Comparison of ENCODE assay signal across 8 cellular contexts in the genomic region with DNA sequence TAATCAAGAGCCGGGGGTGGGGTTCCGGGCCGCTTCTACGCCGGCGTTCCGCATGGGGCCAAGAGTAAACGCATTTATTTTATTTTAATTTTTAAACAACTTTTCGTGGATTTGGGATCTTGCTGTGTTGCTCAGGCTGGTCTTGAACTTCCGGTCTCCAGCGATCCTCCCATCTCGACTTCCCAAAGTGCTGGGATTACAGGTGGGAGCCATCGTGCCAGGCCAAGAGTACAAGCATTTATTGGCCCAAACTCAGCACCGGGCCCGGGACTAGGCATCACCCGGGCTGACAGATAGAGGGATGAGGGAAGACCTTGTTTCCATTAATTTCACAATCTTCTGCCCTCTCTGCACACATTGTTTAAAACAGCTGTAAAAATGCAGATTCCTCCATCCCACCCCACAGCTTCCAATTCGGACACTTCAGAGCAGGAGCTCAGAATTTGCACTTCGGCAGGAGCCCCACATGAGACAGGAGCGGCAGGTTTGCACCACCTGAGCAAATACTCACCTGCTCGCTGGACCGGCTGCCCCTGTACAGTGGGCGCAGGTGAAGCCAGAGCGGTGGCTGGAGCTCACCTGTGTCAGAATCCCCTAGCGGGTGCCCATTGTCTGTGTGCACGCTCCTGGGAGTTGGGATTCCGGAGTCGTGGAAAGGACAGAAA. TPM values are rescaled to one million over a fixed set of nuclear protein-coding genes. Genes with fewer than 3 reads are reported as not detected.
A peak's percentile ranks its signal among the peaks of the same experiment; 100 is the strongest.
DNase-seq lines count a peak whose midpoint lies in the region; ATAC-seq and TF ChIP-seq lines count a peak whose summit lies in the region.

No MANE protein-coding gene starts in this region.

- in situ Hi-C loops in IMR-90 (cut with MboI; ENCODE audit: low sequenced_read_pairs) = no loop called here

- H4K91ac ChIP-seq in IMR-90 (ENCODE audit: insufficient read depth, low read depth, low read length) = no peak overlapping the region

- POLR2A ChIA-PET in IMR-90 (lab: Charles Lee; ENCODE audit: unreplicated experiment) = no interaction called here
- POLR2A ChIA-PET in naive thymus-derived CD8-positive, alpha-beta T cell (lab: Charles Lee) = interaction anchor here (1.0 to 1.3 kb wide), 2 partner anchors 8 to 23 kb away, joined by 3 to 4 read pairs; no protein-coding TSS in a partner anchor

- H3K27me3 Mint-ChIP-seq in CD4-positive, CD25-positive, alpha-beta regulatory T cell = peaks cover 25% of the 10 kb centered on the region
- peaks cover 2 to 18% (median 5%) of the 10 kb centered on the region in 5 donors for H3K27me3 Mint-ChIP-seq in naive thymus-derived CD8-positive, alpha-beta T cell

- no peak overlapping the region for H2BK5ac ChIP-seq in IMR-90 (ENCODE audit: low read depth, low read length, poor library complexity, severe bottlenecking)

- no peaks in the 10 kb centered on the region for H3K9me3 Mint-ChIP-seq in CD4-positive, CD25-positive, alpha-beta regulatory T cell
- H3K9me3 Mint-ChIP-seq in naive thymus-derived CD8-positive, alpha-beta T cell = no peaks in the 10 kb centered on the region

- H3K56ac ChIP-seq in IMR-90 (ENCODE audit: extremely low read depth, insufficient read depth, low read length) = no peak overlapping the region

- no peak overlapping the region for H3K23ac ChIP-seq in IMR-90 (ENCODE audit: low read depth, low read length)

- H2AK9ac ChIP-seq in IMR-90 (replicated peaks; ENCODE audit: low read depth, low read length, poor library complexity) = no peak overlapping the region

- no peak for TF ChIP-seq POLR2A in IMR-90 (IDR thresholded peaks at IDR 0.05; ENCODE audit: low read depth, low read length)
- TF ChIP-seq POLR2A in breast epithelium (IDR thresholded peaks at IDR 0.05) = no peak

- peaks cover 0 to 19% of the 10 kb centered on the region in 2 experiments; a peak in 2 of 4 replicates for H3K79me1 ChIP-seq in IMR-90 (ENCODE audit: low read depth in 1 of 2, low read length in 2 of 2)

- H3K4me1 Mint-ChIP-seq in CD4-positive, CD25-positive, alpha-beta regulatory T cell = peaks cover 0 to 17% (median 7%) of the 10 kb centered on the region in 4 donors
- peaks cover 0 to 1% (median 0%) of the 10 kb centered on the region in 4 donors for H3K4me1 Mint-ChIP-seq in naive thymus-derived CD8-positive, alpha-beta T cell

- no peak for TF ChIP-seq RAD21 in IMR-90 (IDR thresholded peaks at IDR 0.05; ENCODE audit: low read length)

- H3K18ac ChIP-seq in IMR-90 (ENCODE audit: low read depth, low read length) = no peak overlapping the region

- peaks cover 2% of the 10 kb centered on the region for H3K36me3 Mint-ChIP-seq in CD4-positive, CD25-positive, alpha-beta regulatory T cell
- no peaks in the 10 kb centered on the region for H3K36me3 Mint-ChIP-seq in naive thymus-derived CD8-positive, alpha-beta T cell

- CTCF ChIA-PET in IMR-90 (lab: Yijun Ruan, JAX) = interaction anchor here (0.6 kb wide), 1 partner anchor 14 kb away, joined by 3 read pairs; no protein-coding TSS in a partner anchor

- no peak overlapping the region; a peak in 2 of 4 replicates for H4K8ac ChIP-seq in IMR-90 (ENCODE audit: low read depth in 2 of 2, low read length in 2 of 2)

- H2BK20ac ChIP-seq in IMR-90 (ENCODE audit: low read depth, low read length) = no peak overlapping the region

- dilution Hi-C loops in IMR-90 (cut with HindIII; ENCODE audit: low sequenced_read_pairs, unreplicated experiment) = no loop called here

- intact Hi-C loops in IMR-90 (cut with micrococcal nuclease) = no loop called here
- intact Hi-C loops in breast epithelium (cut with DNase I; ENCODE audit: low total_unique reads) = no loop called here

- no peak for DNase-seq in CD4-positive, CD25-positive, alpha-beta regulatory T cell
- DNase-seq in IMR-90 = no peak
- DNase-seq in breast epithelium (ENCODE audit: low spot score in 2 of 2) = no peak
- peak in 1 of 10 donors; percentile 2 for DNase-seq in naive thymus-derived CD8-positive, alpha-beta T cell
- no peak for DNase-seq in NCI-H2107 treated with DMSO at 0.1 percent for 48 hours (lab: John Stamatoyannopoulos, UW; ENCODE audit: unreplicated experiment)
- DNase-seq in NCI-H1048 (lab: John Stamatoyannopoulos, UW) = no peak

- H3K27ac Mint-ChIP-seq in CD4-positive, CD25-positive, alpha-beta regulatory T cell = no peak overlapping the region
- peak overlapping the region in 1 of 10 donors; percentile 69 for H3K27ac Mint-ChIP-seq in naive thymus-derived CD8-positive, alpha-beta T cell

- no peak overlapping the region for H3K4ac ChIP-seq in IMR-90 (ENCODE audit: low read depth, low read length)

- no peak for TF ChIP-seq CTCF in IMR-90 (conservative IDR thresholded peaks at IDR 0.05; ENCODE audit: low read depth, low read length)
- no peak for TF ChIP-seq CTCF in breast epithelium (IDR thresholded peaks at IDR 0.05)

- H3K4me3 ChIP-seq in CD4-positive, CD25-positive, alpha-beta regulatory T cell (ENCODE audit: low read depth, low read length) = peak overlapping the region; percentile 41
- H3K4me3 ChIP-seq in IMR-90 (ENCODE audit: insufficient read depth, low read depth, low read length) (peak overlapping the region; percentile 48), breast epithelium (peak overlapping the region; percentile 55 to 76 (median 67))

- H2BK120ac ChIP-seq in IMR-90 (ENCODE audit: low read depth, low read length) = no peak overlapping the region

- peak overlapping the region; percentile 93 for H3K4me2 ChIP-seq in IMR-90 (ENCODE audit: low read depth, low read length)

- H3K9ac ChIP-seq in IMR-90 (ENCODE audit: low read depth, low read length) = no peak overlapping the region; the same call in 1 of the 2 replicates

- H3K27me3 ChIP-seq in CD4-positive, CD25-positive, alpha-beta regulatory T cell (ENCODE audit: control insufficient read depth, insufficient read depth, low read length) = peaks cover 5% of the 10 kb centered on the region
- peaks cover 14% of the 10 kb centered on the region; the same call in 1 of the 2 replicates for H3K27me3 ChIP-seq in IMR-90 (ENCODE audit: control insufficient read depth, insufficient read depth, low read length)
- no peaks in the 10 kb centered on the region for H3K27me3 ChIP-seq in breast epithelium

- no TSS peak for BruUV-seq in IMR-90 (replicated peaks; lab: Mats Ljungman, UMichigan)

- H4K20me1 ChIP-seq in IMR-90 (ENCODE audit: insufficient read depth, low read length) = 0 out of 2 replicates have a peak, but pooled peaks cover 5% of the 10 kb centered on the region

- peak overlapping the region; percentile 77 for H2AFZ ChIP-seq in IMR-90 (replicated peaks; ENCODE audit: low read length, poor library complexity)

- H3K4me3 Mint-ChIP-seq in CD4-positive, CD25-positive, alpha-beta regulatory T cell = peak overlapping the region in 2 of 4 donors; percentile 72
- H3K4me3 Mint-ChIP-seq in naive thymus-derived CD8-positive, alpha-beta T cell = peak overlapping the region in 9 of 10 donors; percentile 48 to 79 (median 63)

- peaks cover 2% of the 10 kb centered on the region; the same call in 1 of the 2 replicates for H3K9me1 ChIP-seq in IMR-90 (ENCODE audit: insufficient read depth, low read length)

- no peak for ATAC-seq in CD4-positive, CD25-positive, alpha-beta regulatory T cell (ENCODE audit: low read depth in 2 of 2)
- ATAC-seq in IMR-90 (ENCODE audit: low read depth) (no peak), HG03280 (IDR thresholded peaks at IDR 0.05; ENCODE audit: unreplicated experiment) (no peak), GM21737 (IDR thresholded peaks at IDR 0.05; ENCODE audit: unreplicated experiment) (no peak)
- no peak for ATAC-seq in naive thymus-derived CD8-positive, alpha-beta T cell

- WGBS in IMR-90 (ENCODE audit: extremely low coverage in 2 of 2, insufficient read length in 1 of 2), 2 experiments = 75% methylated on average over 3 of the region's 27 CpGs; no CpG with 5 or more reads in 1 of the 2 experiments

- no peaks in the 10 kb centered on the region for H3K36me3 ChIP-seq in CD4-positive, CD25-positive, alpha-beta regulatory T cell (ENCODE audit: control insufficient read depth, insufficient read depth, low read length)
- H3K36me3 ChIP-seq in IMR-90 (ENCODE audit: control insufficient read depth, insufficient read depth, low read length) (no peaks in the 10 kb centered on the region), breast epithelium (no peaks in the 10 kb centered on the region)

- H2BK15ac ChIP-seq in IMR-90 (ENCODE audit: low read depth, low read length) = no peak overlapping the region

- no peak overlapping the region for H4K5ac ChIP-seq in IMR-90 (ENCODE audit: low read depth, low read length)

- H3K14ac ChIP-seq in IMR-90 (replicated peaks; ENCODE audit: low read depth, low read length) = no peak overlapping the region

- peaks cover 19% of the 10 kb centered on the region for H3K4me1 ChIP-seq in CD4-positive, CD25-positive, alpha-beta regulatory T cell (ENCODE audit: control insufficient read depth, insufficient read depth, low read length, poor library complexity, severe bottlenecking)
- H3K4me1 ChIP-seq in IMR-90 (ENCODE audit: control insufficient read depth, insufficient read depth, low read length) (no peaks in the 10 kb centered on the region), breast epithelium (peaks cover 0 to 4% of the 10 kb centered on the region in 2 donors)

- H2AK5ac ChIP-seq in IMR-90 (ENCODE audit: low read depth, low read length) = no peak overlapping the region

- H3K27ac ChIP-seq in CD4-positive, CD25-positive, alpha-beta regulatory T cell (ENCODE audit: insufficient read depth, low read length, poor library complexity, severe bottlenecking) = no peak overlapping the region
- no peak overlapping the region for H3K27ac ChIP-seq in IMR-90 (ENCODE audit: insufficient read depth, low read length)
- H3K27ac ChIP-seq in breast epithelium = no peak overlapping the region

- H3K9me3 ChIP-seq in CD4-positive, CD25-positive, alpha-beta regulatory T cell (ENCODE audit: control insufficient read depth in 2 of 2, low read length in 2 of 2) = no peaks in the 10 kb centered on the region
- H3K9me3 ChIP-seq in IMR-90 (ENCODE audit: control insufficient read depth, insufficient read depth, low read length) (no peaks in the 10 kb centered on the region), breast epithelium (no peaks in the 10 kb centered on the region)

TF ChIP-seq in IMR-90, 13 proteins besides CTCF, POLR2A, EP300 and RAD21 (continues in another document):
- TF ChIP-seq FOS (IDR thresholded peaks at IDR 0.05; ENCODE audit: low read depth, low read length) = no peak
- no peak for TF ChIP-seq RCOR1 (IDR thresholded peaks at IDR 0.05; ENCODE audit: insufficient replicate concordance, low read length)
- TF ChIP-seq MAZ (IDR thresholded peaks at IDR 0.05; ENCODE audit: borderline replicate concordance, low read depth, low read length) = no peak
- TF ChIP-seq BHLHE40 (IDR thresholded peaks at IDR 0.05; ENCODE audit: low read depth, low read length) = no peak

RNA-seq across cellular contexts. Expression of gene GINS2, which starts 0.7 kb away (rescaled TPM):
- total RNA-seq in CD4-positive, CD25-positive, alpha-beta regulatory T cell = 2.9 TPM
- 1 to 10 TPM; 3.4 to 5.1 (median 4.3) TPM for polyA plus RNA-seq in CD4-positive, CD25-positive, alpha-beta regulatory T cell
- total RNA-seq in IMR-90 (2012; rRNA removed) (12.8 and 13.4 TPM in 2 replicates), breast epithelium (1 to 10 TPM in 2 of 3 donors, under 1 TPM in 1; 0.66 to 3.1 (median 1.1) TPM)
- 11.3 and 12.0 TPM in 2 replicates for polyA plus RNA-seq in IMR-90 (2012; rRNA removed)
- 4.0 and 9.5 TPM in 2 replicates for polyA plus RNA-seq in IMR-90 (2012; cell fraction: cytosol; rRNA removed)
- 1.7 and 3.6 TPM in 2 replicates for polyA plus RNA-seq in IMR-90 (2012; cell fraction: nucleus; rRNA removed; ENCODE audit: low replicate concordance)
- total RNA-seq in naive thymus-derived CD8-positive, alpha-beta T cell = under 1 TPM; 0.47 to 0.74 TPM
- 1 to 10 TPM in 1 of 3 donors, under 1 TPM in 2; 0.08 to 1.0 (median 0.82) TPM for polyA plus RNA-seq in naive thymus-derived CD8-positive, alpha-beta T cell
